Comparison of ENCODE assay signal across 1 cellular context in the genomic region with DNA sequence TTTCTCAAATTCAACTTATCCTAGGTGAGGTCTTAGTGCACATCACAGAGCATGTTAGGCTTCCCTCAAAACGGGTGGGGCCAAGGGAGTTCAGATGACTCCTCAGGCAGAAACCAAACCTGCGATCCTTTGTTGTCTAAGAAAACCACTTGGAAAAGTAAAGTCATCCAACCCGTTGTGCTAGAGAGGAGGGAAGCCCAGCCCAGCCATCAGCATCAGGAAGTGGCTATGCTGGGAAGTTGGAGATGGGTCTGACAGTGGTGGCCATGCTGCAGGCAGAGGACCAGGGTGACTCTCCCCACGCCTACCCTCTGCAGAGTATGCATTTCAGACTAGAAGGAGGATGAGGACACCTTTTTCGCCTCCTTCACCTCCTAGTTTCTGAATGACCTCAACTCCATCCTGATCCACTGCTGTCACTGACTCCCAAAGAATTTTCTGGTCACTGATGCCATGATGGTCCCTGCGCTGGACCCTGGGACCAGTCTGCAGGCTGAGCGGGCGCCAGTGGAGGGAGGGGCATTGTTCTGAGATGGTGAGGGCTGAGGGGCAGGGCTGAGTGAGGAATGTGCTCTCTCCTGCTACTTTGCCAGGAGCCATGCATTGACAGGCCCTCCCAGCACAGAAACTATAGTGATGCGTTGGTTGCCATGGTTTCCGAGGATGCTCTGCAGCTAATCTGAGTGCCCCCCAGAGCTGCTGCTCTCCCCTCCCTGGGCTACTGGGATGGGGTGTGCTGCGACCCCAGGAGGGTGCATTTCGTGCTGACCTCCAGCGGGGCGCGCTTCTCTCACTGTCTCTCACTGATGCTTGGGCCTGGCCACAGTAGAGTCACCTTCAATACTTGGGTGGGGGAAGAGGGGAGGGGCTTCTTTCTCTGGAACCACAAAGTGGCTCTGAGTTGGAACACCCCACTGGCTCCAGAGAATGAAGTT.
TF ChIP-seq lines count a peak whose summit lies in the region.

No MANE protein-coding gene starts in this region.

TF ChIP-seq in HepG2, 621 proteins besides CTCF, POLR2A, EP300 and RAD21 (continues in another document):
- 0 out of 2 replicates have a peak, but pooled peaks have one; percentile 47 for TF ChIP-seq KDM5B (CRISPR knock-in tag; IDR thresholded peaks at IDR 0.05; ENCODE audit: borderline replicate concordance)
- TF ChIP-seq, protein P1, sequence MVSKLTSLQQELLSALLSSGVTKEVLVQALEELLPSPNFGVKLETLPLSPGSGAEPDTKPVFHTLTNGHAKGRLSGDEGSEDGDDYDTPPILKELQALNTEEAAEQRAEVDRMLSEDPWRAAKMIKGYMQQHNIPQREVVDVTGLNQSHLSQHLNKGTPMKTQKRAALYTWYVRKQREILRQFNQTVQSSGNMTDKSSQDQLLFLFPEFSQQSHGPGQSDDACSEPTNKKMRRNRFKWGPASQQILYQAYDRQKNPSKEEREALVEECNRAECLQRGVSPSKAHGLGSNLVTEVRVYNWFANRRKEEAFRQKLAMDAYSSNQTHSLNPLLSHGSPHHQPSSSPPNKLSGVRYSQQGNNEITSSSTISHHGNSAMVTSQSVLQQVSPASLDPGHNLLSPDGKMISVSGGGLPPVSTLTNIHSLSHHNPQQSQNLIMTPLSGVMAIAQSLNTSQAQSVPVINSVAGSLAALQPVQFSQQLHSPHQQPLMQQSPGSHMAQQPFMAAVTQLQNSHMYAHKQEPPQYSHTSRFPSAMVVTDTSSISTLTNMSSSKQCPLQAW (CRISPR knock-in tag; IDR thresholded peaks at IDR 0.05): 0 out of 2 replicates have a peak, but pooled peaks have one; percentile 20
- no peak for TF ChIP-seq CHD4 (IDR thresholded peaks at IDR 0.05; ENCODE audit: borderline replicate concordance, low read length)
- TF ChIP-seq ZBTB7A (CRISPR knock-in tag; IDR thresholded peaks at IDR 0.05): peak; percentile 21; the same call in 1 of the 2 replicates
- peak; percentile 19; the same call in 1 of the 2 replicates for TF ChIP-seq NCOA5 (CRISPR knock-in tag; IDR thresholded peaks at IDR 0.05)
- TF ChIP-seq, protein P2, sequence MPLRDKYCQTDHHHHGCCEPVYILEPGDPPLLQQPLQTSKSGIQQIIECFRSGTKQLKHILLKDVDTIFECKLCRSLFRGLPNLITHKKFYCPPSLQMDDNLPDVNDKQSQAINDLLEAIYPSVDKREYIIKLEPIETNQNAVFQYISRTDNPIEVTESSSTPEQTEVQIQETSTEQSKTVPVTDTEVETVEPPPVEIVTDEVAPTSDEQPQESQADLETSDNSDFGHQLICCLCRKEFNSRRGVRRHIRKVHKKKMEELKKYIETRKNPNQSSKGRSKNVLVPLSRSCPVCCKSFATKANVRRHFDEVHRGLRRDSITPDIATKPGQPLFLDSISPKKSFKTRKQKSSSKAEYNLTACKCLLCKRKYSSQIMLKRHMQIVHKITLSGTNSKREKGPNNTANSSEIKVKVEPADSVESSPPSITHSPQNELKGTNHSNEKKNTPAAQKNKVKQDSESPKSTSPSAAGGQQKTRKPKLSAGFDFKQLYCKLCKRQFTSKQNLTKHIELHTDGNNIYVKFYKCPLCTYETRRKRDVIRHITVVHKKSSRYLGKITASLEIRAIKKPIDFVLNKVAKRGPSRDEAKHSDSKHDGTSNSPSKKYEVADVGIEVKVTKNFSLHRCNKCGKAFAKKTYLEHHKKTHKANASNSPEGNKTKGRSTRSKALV (CRISPR knock-in tag; IDR thresholded peaks at IDR 0.05): no peak
- no peak for TF ChIP-seq ZNF496 (CRISPR knock-in tag; IDR thresholded peaks at IDR 0.05; ENCODE audit: insufficient replicate concordance)
- TF ChIP-seq, protein P3, sequence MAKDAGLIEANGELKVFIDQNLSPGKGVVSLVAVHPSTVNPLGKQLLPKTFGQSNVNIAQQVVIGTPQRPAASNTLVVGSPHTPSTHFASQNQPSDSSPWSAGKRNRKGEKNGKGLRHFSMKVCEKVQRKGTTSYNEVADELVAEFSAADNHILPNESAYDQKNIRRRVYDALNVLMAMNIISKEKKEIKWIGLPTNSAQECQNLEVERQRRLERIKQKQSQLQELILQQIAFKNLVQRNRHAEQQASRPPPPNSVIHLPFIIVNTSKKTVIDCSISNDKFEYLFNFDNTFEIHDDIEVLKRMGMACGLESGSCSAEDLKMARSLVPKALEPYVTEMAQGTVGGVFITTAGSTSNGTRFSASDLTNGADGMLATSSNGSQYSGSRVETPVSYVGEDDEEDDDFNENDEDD (CRISPR knock-in tag; IDR thresholded peaks at IDR 0.05; ENCODE audit: borderline replicate concordance): no peak
- no peak for TF ChIP-seq ZNF543 (CRISPR knock-in tag; IDR thresholded peaks at IDR 0.05)
- TF ChIP-seq ZNF746 (CRISPR knock-in tag; IDR thresholded peaks at IDR 0.05): peak; percentile 23; the same call in 1 of the 2 replicates
- TF ChIP-seq NCOR1 (IDR thresholded peaks at IDR 0.05; ENCODE audit: borderline replicate concordance, low read length): no peak
- TF ChIP-seq EHMT2 (IDR thresholded peaks at IDR 0.05; ENCODE audit: borderline replicate concordance, low read depth, low read length): no peak
- peak; percentile 16; the same call in 1 of the 2 replicates for TF ChIP-seq MEF2D (CRISPR knock-in tag; IDR thresholded peaks at IDR 0.05)
- no peak for TF ChIP-seq SRF (IDR thresholded peaks at IDR 0.05; ENCODE audit: low read depth, low read length)
- no peak for TF ChIP-seq NCOA1 (CRISPR knock-in tag; IDR thresholded peaks at IDR 0.05)
- no peak for TF ChIP-seq ZFP36L1 (CRISPR knock-in tag; IDR thresholded peaks at IDR 0.05)
- TF ChIP-seq NFE2 (CRISPR knock-in tag; IDR thresholded peaks at IDR 0.05): no peak
- TF ChIP-seq FOXA3 (CRISPR knock-in tag; IDR thresholded peaks at IDR 0.05): no peak
- TF ChIP-seq ZNF547 (CRISPR knock-in tag; IDR thresholded peaks at IDR 0.05): no peak
- peak; percentile 91 for TF ChIP-seq AGO1 (IDR thresholded peaks at IDR 0.05; ENCODE audit: low read depth, low read length, poor library complexity, severe bottlenecking)
- no peak for TF ChIP-seq SETDB1 (CRISPR knock-in tag; IDR thresholded peaks at IDR 0.05; ENCODE audit: borderline replicate concordance)
- TF ChIP-seq PHB2 (IDR thresholded peaks at IDR 0.05; ENCODE audit: partially characterized antibody): no peak
- TF ChIP-seq, protein P4, sequence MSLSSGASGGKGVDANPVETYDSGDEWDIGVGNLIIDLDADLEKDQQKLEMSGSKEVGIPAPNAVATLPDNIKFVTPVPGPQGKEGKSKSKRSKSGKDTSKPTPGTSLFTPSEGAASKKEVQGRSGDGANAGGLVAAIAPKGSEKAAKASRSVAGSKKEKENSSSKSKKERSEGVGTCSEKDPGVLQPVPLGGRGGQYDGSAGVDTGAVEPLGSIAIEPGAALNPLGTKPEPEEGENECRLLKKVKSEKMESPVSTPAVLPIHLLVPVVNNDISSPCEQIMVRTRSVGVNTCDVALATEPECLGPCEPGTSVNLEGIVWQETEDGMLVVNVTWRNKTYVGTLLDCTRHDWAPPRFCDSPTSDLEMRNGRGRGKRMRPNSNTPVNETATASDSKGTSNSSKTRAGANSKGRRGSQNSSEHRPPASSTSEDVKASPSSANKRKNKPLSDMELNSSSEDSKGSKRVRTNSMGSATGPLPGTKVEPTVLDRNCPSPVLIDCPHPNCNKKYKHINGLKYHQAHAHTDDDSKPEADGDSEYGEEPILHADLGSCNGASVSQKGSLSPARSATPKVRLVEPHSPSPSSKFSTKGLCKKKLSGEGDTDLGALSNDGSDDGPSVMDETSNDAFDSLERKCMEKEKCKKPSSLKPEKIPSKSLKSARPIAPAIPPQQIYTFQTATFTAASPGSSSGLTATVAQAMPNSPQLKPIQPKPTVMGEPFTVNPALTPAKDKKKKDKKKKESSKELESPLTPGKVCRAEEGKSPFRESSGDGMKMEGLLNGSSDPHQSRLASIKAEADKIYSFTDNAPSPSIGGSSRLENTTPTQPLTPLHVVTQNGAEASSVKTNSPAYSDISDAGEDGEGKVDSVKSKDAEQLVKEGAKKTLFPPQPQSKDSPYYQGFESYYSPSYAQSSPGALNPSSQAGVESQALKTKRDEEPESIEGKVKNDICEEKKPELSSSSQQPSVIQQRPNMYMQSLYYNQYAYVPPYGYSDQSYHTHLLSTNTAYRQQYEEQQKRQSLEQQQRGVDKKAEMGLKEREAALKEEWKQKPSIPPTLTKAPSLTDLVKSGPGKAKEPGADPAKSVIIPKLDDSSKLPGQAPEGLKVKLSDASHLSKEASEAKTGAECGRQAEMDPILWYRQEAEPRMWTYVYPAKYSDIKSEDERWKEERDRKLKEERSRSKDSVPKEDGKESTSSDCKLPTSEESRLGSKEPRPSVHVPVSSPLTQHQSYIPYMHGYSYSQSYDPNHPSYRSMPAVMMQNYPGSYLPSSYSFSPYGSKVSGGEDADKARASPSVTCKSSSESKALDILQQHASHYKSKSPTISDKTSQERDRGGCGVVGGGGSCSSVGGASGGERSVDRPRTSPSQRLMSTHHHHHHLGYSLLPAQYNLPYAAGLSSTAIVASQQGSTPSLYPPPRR (CRISPR knock-in tag; IDR thresholded peaks at IDR 0.05; ENCODE audit: borderline replicate concordance): no peak
- peak; percentile 71; the same call in 1 of the 2 replicates for TF ChIP-seq TMF1 (CRISPR knock-in tag; IDR thresholded peaks at IDR 0.05; ENCODE audit: low read depth)
- no peak for TF ChIP-seq TP53 (CRISPR knock-in tag; conservative IDR thresholded peaks at IDR 0.05)
- 0 out of 2 replicates have a peak, but pooled peaks have one; percentile 9 for TF ChIP-seq HOXA7 (CRISPR knock-in tag; IDR thresholded peaks at IDR 0.05)
- no peak for TF ChIP-seq ZNF670 (CRISPR knock-in tag; IDR thresholded peaks at IDR 0.05; ENCODE audit: borderline replicate concordance)
- no peak for TF ChIP-seq ZNF30 (CRISPR knock-in tag; IDR thresholded peaks at IDR 0.05)
- TF ChIP-seq, protein P5, sequence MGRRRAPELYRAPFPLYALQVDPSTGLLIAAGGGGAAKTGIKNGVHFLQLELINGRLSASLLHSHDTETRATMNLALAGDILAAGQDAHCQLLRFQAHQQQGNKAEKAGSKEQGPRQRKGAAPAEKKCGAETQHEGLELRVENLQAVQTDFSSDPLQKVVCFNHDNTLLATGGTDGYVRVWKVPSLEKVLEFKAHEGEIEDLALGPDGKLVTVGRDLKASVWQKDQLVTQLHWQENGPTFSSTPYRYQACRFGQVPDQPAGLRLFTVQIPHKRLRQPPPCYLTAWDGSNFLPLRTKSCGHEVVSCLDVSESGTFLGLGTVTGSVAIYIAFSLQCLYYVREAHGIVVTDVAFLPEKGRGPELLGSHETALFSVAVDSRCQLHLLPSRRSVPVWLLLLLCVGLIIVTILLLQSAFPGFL (CRISPR knock-in tag; IDR thresholded peaks at IDR 0.05): no peak
- no peak for TF ChIP-seq ZNF263 (CRISPR knock-in tag; IDR thresholded peaks at IDR 0.05)
- TF ChIP-seq IRF2 (CRISPR knock-in tag; IDR thresholded peaks at IDR 0.05): no peak
- no peak for TF ChIP-seq MBNL3 (CRISPR knock-in tag; conservative IDR thresholded peaks at IDR 0.05)
- TF ChIP-seq THYN1 (CRISPR knock-in tag; IDR thresholded peaks at IDR 0.05; ENCODE audit: borderline replicate concordance, low read depth): no peak
- no peak for TF ChIP-seq PAX8 (CRISPR knock-in tag; IDR thresholded peaks at IDR 0.05; ENCODE audit: borderline replicate concordance)
- TF ChIP-seq NRL (CRISPR knock-in tag; IDR thresholded peaks at IDR 0.05; ENCODE audit: borderline replicate concordance): no peak
- TF ChIP-seq ZNF607 (CRISPR knock-in tag; IDR thresholded peaks at IDR 0.05; ENCODE audit: borderline replicate concordance): 0 out of 2 replicates have a peak, but pooled peaks have one; percentile 6
- TF ChIP-seq, protein P6, sequence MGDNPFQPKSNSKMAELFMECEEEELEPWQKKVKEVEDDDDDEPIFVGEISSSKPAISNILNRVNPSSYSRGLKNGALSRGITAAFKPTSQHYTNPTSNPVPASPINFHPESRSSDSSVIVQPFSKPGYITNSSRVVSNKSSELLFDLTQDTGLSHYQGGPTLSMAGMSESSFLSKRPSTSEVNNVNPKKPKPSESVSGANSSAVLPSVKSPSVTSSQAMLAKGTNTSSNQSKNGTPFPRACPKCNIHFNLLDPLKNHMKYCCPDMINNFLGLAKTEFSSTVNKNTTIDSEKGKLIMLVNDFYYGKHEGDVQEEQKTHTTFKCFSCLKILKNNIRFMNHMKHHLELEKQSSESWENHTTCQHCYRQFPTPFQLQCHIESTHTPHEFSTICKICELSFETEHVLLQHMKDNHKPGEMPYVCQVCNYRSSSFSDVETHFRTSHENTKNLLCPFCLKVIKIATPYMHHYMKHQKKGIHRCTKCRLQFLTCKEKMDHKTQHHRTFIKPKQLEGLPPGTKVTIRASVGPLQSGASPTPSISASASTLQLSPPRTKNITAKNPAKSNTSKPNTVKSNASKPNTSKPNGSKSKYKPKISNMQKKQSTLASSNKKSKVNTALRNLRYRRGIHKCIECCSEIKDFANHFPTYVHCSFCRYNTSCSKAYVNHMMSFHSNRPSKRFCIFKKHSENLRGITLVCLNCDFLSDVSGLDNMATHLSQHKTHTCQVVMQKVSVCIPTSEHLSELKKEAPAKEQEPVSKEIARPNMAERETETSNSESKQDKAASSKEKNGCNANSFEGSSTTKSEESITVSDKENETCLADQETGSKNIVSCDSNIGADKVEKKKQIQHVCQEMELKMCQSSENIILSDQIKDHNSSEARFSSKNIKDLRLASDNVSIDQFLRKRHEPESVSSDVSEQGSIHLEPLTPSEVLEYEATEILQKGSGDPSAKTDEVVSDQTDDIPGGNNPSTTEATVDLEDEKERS (CRISPR knock-in tag; IDR thresholded peaks at IDR 0.05): no peak
- peak; percentile 52; the same call in 1 of the 2 replicates for TF ChIP-seq CCDC6 (CRISPR knock-in tag; IDR thresholded peaks at IDR 0.05)
- peak; percentile 87; the same call in 1 of the 2 replicates for TF ChIP-seq ZKSCAN5 (CRISPR knock-in tag; IDR thresholded peaks at IDR 0.05)
- TF ChIP-seq, protein P7, sequence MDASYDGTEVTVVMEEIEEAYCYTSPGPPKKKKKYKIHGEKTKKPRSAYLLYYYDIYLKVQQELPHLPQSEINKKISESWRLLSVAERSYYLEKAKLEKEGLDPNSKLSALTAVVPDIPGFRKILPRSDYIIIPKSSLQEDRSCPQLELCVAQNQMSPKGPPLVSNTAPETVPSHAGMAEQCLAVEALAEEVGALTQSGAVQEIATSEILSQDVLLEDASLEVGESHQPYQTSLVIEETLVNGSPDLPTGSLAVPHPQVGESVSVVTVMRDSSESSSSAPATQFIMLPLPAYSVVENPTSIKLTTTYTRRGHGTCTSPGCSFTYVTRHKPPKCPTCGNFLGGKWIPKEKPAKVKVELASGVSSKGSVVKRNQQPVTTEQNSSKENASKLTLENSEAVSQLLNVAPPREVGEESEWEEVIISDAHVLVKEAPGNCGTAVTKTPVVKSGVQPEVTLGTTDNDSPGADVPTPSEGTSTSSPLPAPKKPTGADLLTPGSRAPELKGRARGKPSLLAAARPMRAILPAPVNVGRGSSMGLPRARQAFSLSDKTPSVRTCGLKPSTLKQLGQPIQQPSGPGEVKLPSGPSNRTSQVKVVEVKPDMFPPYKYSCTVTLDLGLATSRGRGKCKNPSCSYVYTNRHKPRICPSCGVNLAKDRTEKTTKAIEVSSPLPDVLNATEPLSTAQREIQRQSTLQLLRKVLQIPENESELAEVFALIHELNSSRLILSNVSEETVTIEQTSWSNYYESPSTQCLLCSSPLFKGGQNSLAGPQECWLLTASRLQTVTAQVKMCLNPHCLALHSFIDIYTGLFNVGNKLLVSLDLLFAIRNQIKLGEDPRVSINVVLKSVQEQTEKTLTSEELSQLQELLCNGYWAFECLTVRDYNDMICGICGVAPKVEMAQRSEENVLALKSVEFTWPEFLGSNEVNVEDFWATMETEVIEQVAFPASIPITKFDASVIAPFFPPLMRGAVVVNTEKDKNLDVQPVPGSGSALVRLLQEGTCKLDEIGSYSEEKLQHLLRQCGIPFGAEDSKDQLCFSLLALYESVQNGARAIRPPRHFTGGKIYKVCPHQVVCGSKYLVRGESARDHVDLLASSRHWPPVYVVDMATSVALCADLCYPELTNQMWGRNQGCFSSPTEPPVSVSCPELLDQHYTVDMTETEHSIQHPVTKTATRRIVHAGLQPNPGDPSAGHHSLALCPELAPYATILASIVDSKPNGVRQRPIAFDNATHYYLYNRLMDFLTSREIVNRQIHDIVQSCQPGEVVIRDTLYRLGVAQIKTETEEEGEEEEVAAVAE (CRISPR knock-in tag; IDR thresholded peaks at IDR 0.05; ENCODE audit: borderline replicate concordance): no peak
